8 cellular contexts compared by ENCODE assay signal in the genomic region with DNA sequence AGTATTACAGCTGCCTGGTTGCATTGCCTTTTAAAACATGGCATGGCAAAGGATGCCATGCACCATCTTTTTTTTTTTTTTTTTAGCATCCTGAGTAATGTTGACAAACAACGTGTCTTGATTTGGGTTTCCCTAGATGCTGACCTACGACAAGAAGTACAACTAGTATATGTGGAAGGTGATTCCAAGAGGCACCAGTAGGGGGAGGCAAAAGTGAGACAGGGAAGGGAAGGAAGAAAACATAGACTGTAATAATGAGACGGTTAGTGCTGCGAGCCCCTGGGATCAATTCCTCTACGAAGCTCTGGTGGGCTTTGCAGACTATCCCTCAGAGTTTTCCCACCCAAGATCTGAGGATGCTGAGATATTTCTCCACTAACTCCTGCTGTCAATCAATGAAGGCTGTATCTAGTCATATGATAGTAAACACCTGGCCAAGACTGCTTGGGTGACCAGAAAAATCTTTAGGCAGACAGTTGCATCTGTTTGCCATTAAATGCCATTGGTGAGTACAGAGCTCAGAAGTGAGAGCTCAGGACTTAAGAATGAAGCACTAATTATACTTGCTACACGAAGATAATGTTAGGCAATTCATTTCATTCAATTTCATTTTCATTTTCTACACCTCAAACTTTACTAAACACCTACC.
DNase-seq lines count a peak whose midpoint lies in the region; ATAC-seq and TF ChIP-seq lines count a peak whose summit lies in the region.

No MANE protein-coding gene starts in this region.

- no peaks in the 10 kb centered on the region for H3K9me3 ChIP-seq in esophagus muscularis mucosa
- no peaks in the 10 kb centered on the region for H3K9me3 ChIP-seq in gastrocnemius medialis

- WGBS in esophagus muscularis mucosa: 59% methylated on average over 6 of the region's 6 CpGs

- ATAC-seq in GM19043 (IDR thresholded peaks at IDR 0.05; ENCODE audit: low read depth, unreplicated experiment) (peak; percentile 51), gastrocnemius medialis (no peak)

- H3K36me3 ChIP-seq in BJ (ENCODE audit: control insufficient read depth, insufficient read depth, low read length) (no peaks in the 10 kb centered on the region), esophagus muscularis mucosa (no peaks in the 10 kb centered on the region), gastrocnemius medialis (no peaks in the 10 kb centered on the region)

- no peak for TF ChIP-seq EP300 in esophagus muscularis mucosa (IDR thresholded peaks at IDR 0.05)

- no peak for TF ChIP-seq POLR2A in esophagus muscularis mucosa (IDR thresholded peaks at IDR 0.05; ENCODE audit: low read depth)
- no peak for TF ChIP-seq POLR2A in gastrocnemius medialis (IDR thresholded peaks at IDR 0.05)

- no peaks in the 10 kb centered on the region for H3K4me1 ChIP-seq in esophagus muscularis mucosa
- no peaks in the 10 kb centered on the region for H3K4me1 ChIP-seq in gastrocnemius medialis

- intact Hi-C loops in esophagus muscularis mucosa (cut with DNase I): no loop called here
- intact Hi-C loops in gastrocnemius medialis (cut with DNase I; ENCODE audit: low total_unique reads): no loop called here

- DNase-seq in BJ (ENCODE audit: low read depth) (no peak), NCI-H69 (lab: John Stamatoyannopoulos, UW) (peak; percentile 2), esophagus muscularis mucosa (ENCODE audit: extremely low spot score) (no peak), hippocampal formation (lab: John Stamatoyannopoulos, UW) (no peak), gastrocnemius medialis (no peak), NCI-H345 treated with DMSO at 0.1 percent for 48 hours (lab: John Stamatoyannopoulos, UW; ENCODE audit: unreplicated experiment) (no peak), NCI-H1092 (lab: John Stamatoyannopoulos, UW) (no peak)

- TF ChIP-seq CTCF in BJ (IDR thresholded peaks at IDR 0.05; ENCODE audit: insufficient read depth, low read depth, low read length): peak; percentile 58
- TF ChIP-seq CTCF in esophagus muscularis mucosa (IDR thresholded peaks at IDR 0.05): peak in 2 of 3 experiments; percentile 10 to 49
- TF ChIP-seq CTCF in gastrocnemius medialis (IDR thresholded peaks at IDR 0.05 in 4 of 5, conservative IDR thresholded peaks at IDR 0.05 in 1 of 5): no peak

- H3K27ac ChIP-seq in esophagus muscularis mucosa (replicated peaks in 1 of 4) (no peak overlapping the region), gastrocnemius medialis (no peak overlapping the region)

- in situ Hi-C loops in gastrocnemius medialis (cut with MboI; ENCODE audit: low sequenced_read_pairs in 4 of 4): no loop called here

- POLR2A ChIA-PET in BJ (lab: Charles Lee): no interaction called here

- CTCF ChIA-PET in BJ (lab: Yijun Ruan, JAX): interaction anchor here (0.6 to 1.6 kb wide), 5 partner anchors 11 to 1102 kb away, joined by 3 to 8 read pairs (median 5); no protein-coding TSS in a partner anchor

- H3K27me3 ChIP-seq in BJ (ENCODE audit: control insufficient read depth, insufficient read depth, low read length): no peaks in the 10 kb centered on the region
- H3K27me3 ChIP-seq in esophagus muscularis mucosa: no peaks in the 10 kb centered on the region
- no peaks in the 10 kb centered on the region for H3K27me3 ChIP-seq in gastrocnemius medialis

- H3K4me3 ChIP-seq in BJ (ENCODE audit: low read depth, low read length): no peak overlapping the region
- H3K4me3 ChIP-seq in esophagus muscularis mucosa: no peak overlapping the region
- no peak overlapping the region for H3K4me3 ChIP-seq in gastrocnemius medialis

Comparison
In these comparisons a context has a peak if more than half of its experiments do, and no peak if none do; other contexts are left out.
1. CTCF ChIP-seq: peak in BJ (single experiment) and esophagus muscularis mucosa (2 of 3); none in gastrocnemius medialis (0 of 5).